In the genomic region with DNA sequence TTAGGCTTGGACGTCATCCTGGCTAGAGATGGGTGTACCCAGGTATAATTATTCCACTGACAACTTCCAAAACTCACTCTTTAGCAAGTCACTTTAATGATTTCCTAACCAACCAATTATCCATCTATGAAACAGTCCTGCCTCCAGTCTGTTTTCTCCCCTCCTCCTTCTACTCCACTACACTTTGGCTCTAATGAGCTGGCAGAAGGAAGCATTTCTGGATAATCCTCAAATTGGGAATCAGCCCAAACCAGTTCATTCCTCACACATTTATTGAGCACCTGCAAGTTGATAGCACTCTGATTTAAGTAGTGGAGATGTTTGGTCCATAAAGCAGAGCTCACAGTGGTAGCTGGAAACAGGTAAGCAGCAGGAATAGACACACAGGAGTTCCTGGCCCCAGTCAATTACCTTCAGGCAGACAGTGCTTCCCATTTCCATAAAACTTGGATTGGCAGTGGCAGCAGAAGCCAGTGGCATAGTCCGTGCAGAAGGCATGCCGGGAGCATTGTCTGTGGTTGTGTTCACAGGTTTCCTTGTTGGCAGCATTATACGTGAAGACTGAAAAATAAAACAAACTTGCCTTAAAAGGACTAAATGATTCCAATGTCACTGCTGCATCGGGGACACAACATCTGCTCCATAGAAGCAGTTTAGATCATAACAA, we compare ENCODE assay signal across 23 cellular contexts. TPM values are rescaled to one million over a fixed set of nuclear protein-coding genes. Genes with fewer than 3 reads are reported as not detected.
DNase-seq lines count a peak whose midpoint lies in the region; ATAC-seq and TF ChIP-seq lines count a peak whose summit lies in the region.
"Had no signal": no experiment of that assay in that cellular context is flagged by ENCODE, and none has a peak within 500 bp of the region (broad histone marks: within the 10 kb centered on the region; RNA-seq: fewer than 3 reads in every experiment).

No MANE protein-coding gene starts in this region.

- peak overlapping the region; percentile 59; the same call in 1 of the 2 replicates for H3K27ac ChIP-seq in BLaER1
- peak overlapping the region; percentile 9 to 16 for H3K27ac ChIP-seq in prostate gland
- H3K27ac ChIP-seq in lower lobe of right lung = no peak overlapping the region
- H3K27ac ChIP-seq: brain microvascular endothelial cell, pancreas, right lobe of liver had no signal

- H4K20me1 ChIP-seq in BLaER1 = no peaks in the 10 kb centered on the region

- TF ChIP-seq POLR2A in prostate gland (IDR thresholded peaks at IDR 0.05) = no peak

- peak overlapping the region; percentile 76 for H3K4me2 ChIP-seq in BLaER1

- H3K9me3 ChIP-seq in BLaER1 (no peaks in the 10 kb centered on the region), prostate gland (no peaks in the 10 kb centered on the region), lower lobe of right lung (no peaks in the 10 kb centered on the region)
- H3K9me3 ChIP-seq: pancreas, right lobe of liver, transverse colon had no signal

- H3K27me3 ChIP-seq in BLaER1 (no peaks in the 10 kb centered on the region), prostate gland (replicated peaks; ENCODE audit: insufficient read depth) (no peaks in the 10 kb centered on the region), lower lobe of right lung (ENCODE audit: low read depth) (no peaks in the 10 kb centered on the region)
- H3K27me3 ChIP-seq: brain microvascular endothelial cell, pancreas, right lobe of liver, transverse colon had no signal

- intact Hi-C loops in prostate gland (cut with DNase I) (no loop called here), lower lobe of right lung (cut with DNase I) (no loop called here)

- H3K4me1 ChIP-seq in BLaER1 (peaks cover 57% of the 10 kb centered on the region), prostate gland (replicated peaks) (no peaks in the 10 kb centered on the region), lower lobe of right lung (peaks cover 5% of the 10 kb centered on the region)
- H3K4me1 ChIP-seq: right lobe of liver had no signal

- ATAC-seq in lower lobe of right lung (no peak), HG03469 (IDR thresholded peaks at IDR 0.05; ENCODE audit: unreplicated experiment) (no peak)
- ATAC-seq: pancreas; right lobe of liver; stimulated activated naive B cell treated with anti-CD40 and anti-IgM and Interleukin-4, amounts not matched to agents 10 μg/mL and 1 μg/mL and 100 μg/mL, for 72 hours had no signal

- no peak overlapping the region; the same call in 1 of the 2 replicates for H3K9ac ChIP-seq in BLaER1

- no peak overlapping the region for H3K4me3 ChIP-seq in BLaER1
- no peak overlapping the region for H3K4me3 ChIP-seq in prostate gland
- H3K4me3 ChIP-seq in lower lobe of right lung = no peak overlapping the region
- H3K4me3 ChIP-seq: pancreas, right lobe of liver, transverse colon had no signal

- H3K36me3 ChIP-seq in BLaER1 (peaks cover 61% of the 10 kb centered on the region), prostate gland (no peaks in the 10 kb centered on the region), lower lobe of right lung (peaks cover 22% of the 10 kb centered on the region)
- H3K36me3 ChIP-seq: pancreas, right lobe of liver had no signal

- TF ChIP-seq CTCF in prostate gland (IDR thresholded peaks at IDR 0.05) (no peak), lower lobe of right lung (IDR thresholded peaks at IDR 0.05) (no peak)

- peak; percentile 65 for DNase-seq in NCI-H1694 treated with DMSO at 0.1 percent for 48 hours (lab: John Stamatoyannopoulos, UW)
- peak; percentile 65 for DNase-seq in cerebellum (ENCODE audit: low spot score)
- peak; percentile 23 for DNase-seq in prostate gland (ENCODE audit: low spot score)
- no peak for DNase-seq in lower lobe of right lung
- no peak for DNase-seq in pons (ENCODE audit: low spot score)
- DNase-seq in GDM1 (lab: John Stamatoyannopoulos, UW) = no peak
- DNase-seq: activated CD8-positive, alpha-beta memory T cell treated with anti-CD3 and anti-CD28 coated beads for 24 hours; activated gamma-delta T cell treated with Interleukin-2 at 50 U/mL for 16 hours; brain microvascular endothelial cell; CD8-positive, alpha-beta memory T cell; effector CD4-positive, alpha-beta T cell; head of caudate nucleus; kidney; NCI-H187; NCI-H345; pancreas; right lobe of liver; Right ventricle myocardium superior; stimulated activated naive B cell treated with anti-CD40 and anti-IgM and Interleukin-4, amounts not matched to agents 10 μg/mL and 1 μg/mL and 100 μg/mL, for 72 hours; T-helper 2 cell; transverse colon had no signal

- 13% methylated on average over 5 of the region's 5 CpGs for WGBS in prostate gland

RNA-seq across cellular contexts. Expression of gene NID2, which starts 26.4 kb away (rescaled TPM):
- total RNA-seq in cerebellum (35.4 TPM), prostate gland (10 to 100 TPM in 1 of 2 donors, 1 to 10 TPM in 1; 6.9 to 17.2 TPM), lower lobe of right lung (14.6 TPM)
- total RNA-seq: CD8-positive, alpha-beta memory T cell had no signal

RNA-seq across cellular contexts. Expression of gene RTRAF, which starts 53.2 kb away (rescaled TPM):
- 56.3 TPM for total RNA-seq in cerebellum
- 100 to 1,000 TPM in 1 of 2 donors, 10 to 100 TPM in 1; 62.6 to 105 TPM for total RNA-seq in prostate gland
- total RNA-seq in lower lobe of right lung = 124 TPM

Comparison
In these comparisons a context has a peak if more than half of its experiments do, and no peak if none do; other contexts are left out.
1. DNase-seq: peak in NCI-H1694 treated with DMSO at 0.1 percent for 48 hours (single experiment), cerebellum (single experiment) and prostate gland (single experiment); none in lower lobe of right lung (single experiment), pons (single experiment) and GDM1 (single experiment).